18 cellular contexts compared by ENCODE assay signal in genomic region chr6:1385129-1386042, GRCh38. TPM values are rescaled to one million over a fixed set of nuclear protein-coding genes. Genes with fewer than 3 reads are reported as not detected.
DNase-seq lines count a peak whose midpoint lies in the region; ATAC-seq and TF ChIP-seq lines count a peak whose summit lies in the region.
"Had no signal": no experiment of that assay in that cellular context is flagged by ENCODE, and none has a peak within 500 bp of the region (broad histone marks: within the 10 kb centered on the region; RNA-seq: fewer than 3 reads in every experiment).

No MANE protein-coding gene starts in this region.

- peak overlapping the region in 1 of 4 donors; percentile 11 for H3K4me3 ChIP-seq in Peyer's patch
- H3K4me3 ChIP-seq in neural progenitor cell: no peak overlapping the region
- H3K4me3 ChIP-seq: BLaER1 treated with 17β-estradiol and CSF1 and Interleukin-3, amounts not matched to agents 10 nM and 100 nM; coronary artery; thyroid gland had no signal

- ATAC-seq in HG03175 (IDR thresholded peaks at IDR 0.05; ENCODE audit: unreplicated experiment) (no peak), Right ventricle myocardium inferior (no peak)

- H3K27me3 ChIP-seq in Peyer's patch (peaks cover 0 to 46% of the 10 kb centered on the region in 2 donors), neural progenitor cell (peaks cover 100% of the 10 kb centered on the region)

- peak overlapping the region; percentile 75 for H3K4me3 Mint-ChIP-seq in neural progenitor cell

- intact Hi-C loops in Right ventricle myocardium inferior (cut with DNase I): loop anchor here (10.0 kb wide), 3 partner anchors 471 to 761 kb away; no protein-coding TSS in a partner anchor

- H3K4me1 Mint-ChIP-seq in neural progenitor cell: peaks cover 23% of the 10 kb centered on the region

- H3K4me1 ChIP-seq in ES-I3 (ENCODE audit: insufficient read depth, low read length) (peaks cover 16% of the 10 kb centered on the region), Peyer's patch (peaks cover 0 to 26% (median 11%) of the 10 kb centered on the region in 4 donors), neural progenitor cell (peaks cover 33% of the 10 kb centered on the region)

- H3K9ac ChIP-seq in ES-I3 (ENCODE audit: low read depth, low read length) (peak overlapping the region; percentile 16; the same call in 1 of the 2 replicates), neural progenitor cell (no peak overlapping the region)
- H3K9ac ChIP-seq: BLaER1 treated with 17β-estradiol and CSF1 and Interleukin-3, amounts not matched to agents 10 nM and 100 nM had no signal

- no peak overlapping the region for H2AFZ ChIP-seq in neural progenitor cell (replicated peaks)

- H3K27me3 Mint-ChIP-seq in neural progenitor cell (ENCODE audit: insufficient read depth, low read depth): peaks cover 76% of the 10 kb centered on the region

- no peak for DNase-seq in Peyer's patch
- DNase-seq in fibroblast of peridontal ligament (ENCODE audit: extremely low read depth): peak; percentile 61
- DNase-seq in neural progenitor cell (ENCODE audit: low spot score): peak; percentile 49
- DNase-seq in AML-193 (lab: John Stamatoyannopoulos, UW): no peak
- DNase-seq in NCI-H510A (lab: John Stamatoyannopoulos, UW): no peak
- DNase-seq in Right ventricle myocardium inferior (ENCODE audit: missing footprints): no peak
- DNase-seq: DMS79 treated with DMSO at 0.1 percent for 48 hours; Kasumi-1; NCI-H1436 treated with DMSO at 0.1 percent for 48 hours; NCI-H446; OCI-M1; stimulated activated CD4-positive, alpha-beta T cell treated with anti-CD3 and anti-CD28 coated beads, Interleukin-15, amount 100 ng/mL, for 24 hours; thyroid gland; WERI-Rb-1 had no signal

- no peak overlapping the region for H3K27ac Mint-ChIP-seq in neural progenitor cell

- H3K79me2 ChIP-seq in neural progenitor cell (ENCODE audit: low read depth): no peaks in the 10 kb centered on the region

- no peak for TF ChIP-seq CTCF in Peyer's patch (IDR thresholded peaks at IDR 0.05)
- no peak for TF ChIP-seq CTCF in neural progenitor cell (IDR thresholded peaks at IDR 0.05)

- no peaks in the 10 kb centered on the region for H3K36me3 ChIP-seq in ES-I3 (ENCODE audit: insufficient read depth, low read length)
- no peaks in the 10 kb centered on the region for H3K36me3 ChIP-seq in Peyer's patch
- H3K36me3 ChIP-seq in neural progenitor cell: no peaks in the 10 kb centered on the region
- H3K36me3 ChIP-seq: BLaER1 treated with 17β-estradiol and CSF1 and Interleukin-3, amounts not matched to agents 10 nM and 100 nM; thyroid gland; WERI-Rb-1 had no signal

- peaks cover 90% of the 10 kb centered on the region for H4K20me1 ChIP-seq in neural progenitor cell (ENCODE audit: low read depth)

- H3K36me3 Mint-ChIP-seq in neural progenitor cell: no peaks in the 10 kb centered on the region

- H3F3A ChIP-seq in neural progenitor cell (ENCODE audit: low read depth): peaks cover 19% of the 10 kb centered on the region

- H3K9me3 ChIP-seq in ES-I3 (ENCODE audit: control insufficient read depth, insufficient read depth, low read length) (no peaks in the 10 kb centered on the region), Peyer's patch (no peaks in the 10 kb centered on the region), neural progenitor cell (ENCODE audit: low read depth) (no peaks in the 10 kb centered on the region)
- H3K9me3 ChIP-seq: thyroid gland had no signal

- no peaks in the 10 kb centered on the region for H3K9me3 Mint-ChIP-seq in neural progenitor cell

- H3K27ac ChIP-seq in Peyer's patch (peak overlapping the region in 3 of 4 donors; percentile 42 to 90 (median 86)), neural progenitor cell (no peak overlapping the region)
- H3K27ac ChIP-seq: BLaER1 treated with 17β-estradiol and CSF1 and Interleukin-3, amounts not matched to agents 10 nM and 100 nM; coronary artery; thyroid gland; WERI-Rb-1 had no signal

- no peak for TF ChIP-seq POLR2A in Peyer's patch (IDR thresholded peaks at IDR 0.05)

- no peak overlapping the region for H3K4me2 ChIP-seq in neural progenitor cell
- H3K4me2 ChIP-seq: BLaER1 treated with 17β-estradiol and CSF1 and Interleukin-3, amounts not matched to agents 10 nM and 100 nM had no signal

RNA-seq across cellular contexts. Expression of gene FOXF2, which starts 4.0 kb away (rescaled TPM):
- total RNA-seq in Peyer's patch (10 to 100 TPM in 1 of 4 donors, 1 to 10 TPM in 3; 4.0 to 14.0 (median 8.0) TPM), neural progenitor cell (ENCODE audit: low replicate concordance) (not detected in 2 replicates), Right ventricle myocardium inferior (0.24 TPM)

Comparison
In these comparisons a context has a peak if more than half of its experiments do, and no peak if none do; other contexts are left out.
1. DNase-seq: peak in fibroblast of peridontal ligament (single experiment) and neural progenitor cell (single experiment); none in Peyer's patch (0 of 3), AML-193 (0 of 2), NCI-H510A (single experiment) and Right ventricle myocardium inferior (single experiment).